ENCODE assay signal across 2 cellular contexts in genomic region chr16:10533612-10534011, GRCh38. TPM values are rescaled to one million over a fixed set of nuclear protein-coding genes. Genes with fewer than 3 reads are reported as not detected.
"Had no signal": no experiment of that assay in that cellular context is flagged by ENCODE, and none has a peak within 500 bp of the region (broad histone marks: within the 10 kb centered on the region; RNA-seq: fewer than 3 reads in every experiment).

No MANE protein-coding gene starts in this region.

RNA-seq across cellular contexts. Expression of gene EMP2, which starts 46.8 kb away (rescaled TPM):
- total RNA-seq: naive thymus-derived CD8-positive, alpha-beta T cell; T-helper 1 cell treated with Interleukin-12 subunit alpha and Interleukin-12 subunit beta and Interleukin-4 antibody, amounts not matched to agents 30 ng/mL and 1 ng/mL, for 36 hours had no signal
- polyA plus RNA-seq: naive thymus-derived CD8-positive, alpha-beta T cell had no signal
